ENCODE assay signal across 1 cellular context in genomic region chr5:43120720-43121564, GRCh38.
TF ChIP-seq lines count a peak whose summit lies in the region.

ZNF131 (plus strand) TSS chr5:43120914; CDS start chr5:43122054, 1,140 bp downstream.

TF ChIP-seq in K562, 482 proteins besides CTCF, POLR2A, EP300 and RAD21 (continued from another document and continues in another):
- TF ChIP-seq RREB1 (CRISPR knock-in tag; IDR thresholded peaks at IDR 0.05) (peak; percentile 51; the same call in 1 of the 2 replicates), KLF16 (IDR thresholded peaks at IDR 0.05) (no peak), NR4A1 (CRISPR knock-in tag; IDR thresholded peaks at IDR 0.05) (peak; percentile 97; the same call in 1 of the 2 replicates), NR4A1 (tag; IDR thresholded peaks at IDR 0.05) (peak; percentile 96), ZNF589 (CRISPR knock-in tag; IDR thresholded peaks at IDR 0.05; ENCODE audit: low read depth) (peak; percentile 96), U2AF1 (optimal IDR thresholded peaks at IDR 0.05; ENCODE audit: low read depth, low read length) (peak; percentile 87), ARID3A (IDR thresholded peaks at IDR 0.05; ENCODE audit: borderline replicate concordance, low read depth, low read length) (no peak), EZH2 (IDR thresholded peaks at IDR 0.05; ENCODE audit: borderline replicate concordance, low read depth, low read length) (no peak), ID3 (CRISPR knock-in tag; IDR thresholded peaks at IDR 0.05) (no peak), ID3 (tag; IDR thresholded peaks at IDR 0.05) (peak; percentile 96), MYNN (IDR thresholded peaks at IDR 0.05) (no peak; the same call in 1 of the 2 replicates), MYNN (CRISPR knock-in tag; IDR thresholded peaks at IDR 0.05) (no peak), PHF20 (IDR thresholded peaks at IDR 0.05; ENCODE audit: partially characterized antibody) (peak; percentile 49), ZKSCAN3 (CRISPR knock-in tag; IDR thresholded peaks at IDR 0.05) (no peak), RBM39 (optimal IDR thresholded peaks at IDR 0.05; ENCODE audit: low read depth, low read length) (peak; percentile 69), ZNF318 (IDR thresholded peaks at IDR 0.05; ENCODE audit: borderline replicate concordance in 1 of 2, low read depth in 1 of 2) (0 out of 4 replicates have a peak, but pooled peaks of 1 of the 2 experiments have one; percentile 1), SRSF3 (IDR thresholded peaks at IDR 0.05; ENCODE audit: insufficient read depth, low read length) (no peak), PHF8 (IDR thresholded peaks at IDR 0.05; ENCODE audit: borderline replicate concordance, low read length) (peak; percentile 83; the same call in 1 of the 2 replicates), CLOCK (CRISPR knock-in tag; IDR thresholded peaks at IDR 0.05; ENCODE audit: borderline replicate concordance) (no peak), ZBED1 (IDR thresholded peaks at IDR 0.05) (peak; percentile 40; the same call in 1 of the 2 replicates), ZNF79 (CRISPR knock-in tag; IDR thresholded peaks at IDR 0.05; ENCODE audit: low read depth) (no peak), THAP12 (CRISPR knock-in tag; IDR thresholded peaks at IDR 0.05) (peak; percentile 56; the same call in 1 of the 2 replicates), RUNX1 (IDR thresholded peaks at IDR 0.05; ENCODE audit: low read depth) (no peak; the same call in 1 of the 2 replicates), ZNF133 (CRISPR knock-in tag; IDR thresholded peaks at IDR 0.05) (no peak; the same call in 1 of the 2 replicates), ZNF785 (CRISPR knock-in tag; IDR thresholded peaks at IDR 0.05) (no peak), ETV1 (tag; conservative IDR thresholded peaks at IDR 0.05; ENCODE audit: low read depth) (no peak; the same call in 1 of the 2 replicates), ZNF551 (CRISPR knock-in tag; IDR thresholded peaks at IDR 0.05) (no peak), BRCA1 (IDR thresholded peaks at IDR 0.05) (no peak), BRCA1 (CRISPR knock-in tag; IDR thresholded peaks at IDR 0.05) (no peak), NFE2 (IDR thresholded peaks at IDR 0.05; ENCODE audit: low read depth) (no peak), ZBTB34 (CRISPR knock-in tag; IDR thresholded peaks at IDR 0.05) (no peak), CEBPG (CRISPR knock-in tag; IDR thresholded peaks at IDR 0.05) (no peak; the same call in 1 of the 2 replicates), CEBPG (tag; conservative IDR thresholded peaks at IDR 0.05 in 1 of 2, IDR thresholded peaks at IDR 0.05 in 1 of 2) (no peak)
